ENCODE assay signal across 8 cellular contexts in the genomic region with DNA sequence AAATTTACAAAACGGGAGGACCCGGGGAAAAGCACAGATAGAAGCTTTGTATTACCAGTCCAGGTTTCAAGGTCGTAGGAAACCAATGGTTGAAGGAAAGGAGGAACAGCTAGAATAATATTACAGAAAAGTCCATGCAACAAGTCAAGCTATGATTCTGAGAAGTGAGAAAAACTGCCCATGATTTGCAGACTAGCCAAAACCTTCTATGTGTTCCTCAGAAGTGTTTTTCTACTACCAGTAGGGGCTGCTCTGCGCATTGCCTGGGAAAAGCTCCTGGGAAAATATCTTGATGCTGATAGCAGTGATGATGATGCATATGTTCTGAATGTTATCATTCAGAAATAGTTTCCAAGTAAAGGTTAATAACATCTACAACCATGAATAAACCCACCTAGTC. TPM values are rescaled to one million over a fixed set of nuclear protein-coding genes. Genes with fewer than 3 reads are reported as not detected.
DNase-seq lines count a peak whose midpoint lies in the region; ATAC-seq, FAIRE-seq and TF ChIP-seq lines count a peak whose summit lies in the region.

No MANE protein-coding gene starts in this region.

- no peak overlapping the region for H3K9ac ChIP-seq in neural cell (ENCODE audit: low read length)

- no peak overlapping the region for H2AFZ ChIP-seq in neural cell (ENCODE audit: low read depth, low read length)

- peaks cover 48% of the 10 kb centered on the region for H3K27me3 ChIP-seq in neural cell (ENCODE audit: insufficient read depth, low read depth, low read length)

- FAIRE-seq in GM12892 (lab: Jason Lieb, UNC), result no peak

- no peaks in the 10 kb centered on the region for H3F3A ChIP-seq in neural cell (ENCODE audit: insufficient read depth, low read length, poor library complexity, severe bottlenecking)

- H3K27ac ChIP-seq in neural cell (ENCODE audit: low read length), result no peak overlapping the region

- no peaks in the 10 kb centered on the region for H4K20me1 ChIP-seq in neural cell (ENCODE audit: insufficient read depth)

- no peak for ATAC-seq in HG03565 (IDR thresholded peaks at IDR 0.05; ENCODE audit: unreplicated experiment)
- no peak for ATAC-seq in GM21576 (IDR thresholded peaks at IDR 0.05; ENCODE audit: unreplicated experiment)

- H3K36me3 ChIP-seq in neural cell (ENCODE audit: insufficient read depth, low read length), result no peaks in the 10 kb centered on the region

- H3K9me2 ChIP-seq in neural cell (ENCODE audit: insufficient read depth, low read length), result no peaks in the 10 kb centered on the region

- no peak for TF ChIP-seq POLR2A in GM12892 (IDR thresholded peaks at IDR 0.05; ENCODE audit: low read depth, low read length)

- DNase-seq in DMS53 (lab: John Stamatoyannopoulos, UW) (peak; percentile 84), NCI-H146 treated with DMSO at 0.1 percent for 48 hours (lab: John Stamatoyannopoulos, UW; ENCODE audit: unreplicated experiment) (peak; percentile 6), cerebellar cortex (ENCODE audit: low spot score) (peak; percentile 29), islet precursor cell (no peak), GM12892 (ENCODE audit: insufficient read length) (no peak)

- no peak for TF ChIP-seq EP300 in neural cell (conservative IDR thresholded peaks at IDR 0.05; ENCODE audit: poor library complexity, severe bottlenecking)

- no peaks in the 10 kb centered on the region for H3K9me3 ChIP-seq in neural cell (ENCODE audit: low read length)

- peak; percentile 69 for TF ChIP-seq CTCF in neural cell (IDR thresholded peaks at IDR 0.05; ENCODE audit: poor library complexity, severe bottlenecking)

- no peaks in the 10 kb centered on the region for H3K79me2 ChIP-seq in neural cell (replicated peaks; ENCODE audit: insufficient read depth, low read length)

- H3K4me2 ChIP-seq in neural cell (ENCODE audit: low read length), result no peak overlapping the region

- TF ChIP-seq RAD21 in neural cell (conservative IDR thresholded peaks at IDR 0.05), result peak; percentile 66

- no peak overlapping the region for H3K4me3 ChIP-seq in neural cell (ENCODE audit: low read length)

TF ChIP-seq in neural cell, 6 proteins besides CTCF, POLR2A, EP300 and RAD21:
- TF ChIP-seq POLR2AphosphoS5 (IDR thresholded peaks at IDR 0.05) (no peak), SMC3 (conservative IDR thresholded peaks at IDR 0.05; ENCODE audit: poor library complexity) (no peak), MXI1 (conservative IDR thresholded peaks at IDR 0.05; ENCODE audit: poor library complexity, severe bottlenecking) (no peak), EZH2 (IDR thresholded peaks at IDR 0.05; ENCODE audit: borderline replicate concordance, insufficient read depth, low read length, poor library complexity, severe bottlenecking) (no peak), TAF1 (IDR thresholded peaks at IDR 0.05; ENCODE audit: low read depth) (no peak)
- TF ChIP-seq, protein P1, sequence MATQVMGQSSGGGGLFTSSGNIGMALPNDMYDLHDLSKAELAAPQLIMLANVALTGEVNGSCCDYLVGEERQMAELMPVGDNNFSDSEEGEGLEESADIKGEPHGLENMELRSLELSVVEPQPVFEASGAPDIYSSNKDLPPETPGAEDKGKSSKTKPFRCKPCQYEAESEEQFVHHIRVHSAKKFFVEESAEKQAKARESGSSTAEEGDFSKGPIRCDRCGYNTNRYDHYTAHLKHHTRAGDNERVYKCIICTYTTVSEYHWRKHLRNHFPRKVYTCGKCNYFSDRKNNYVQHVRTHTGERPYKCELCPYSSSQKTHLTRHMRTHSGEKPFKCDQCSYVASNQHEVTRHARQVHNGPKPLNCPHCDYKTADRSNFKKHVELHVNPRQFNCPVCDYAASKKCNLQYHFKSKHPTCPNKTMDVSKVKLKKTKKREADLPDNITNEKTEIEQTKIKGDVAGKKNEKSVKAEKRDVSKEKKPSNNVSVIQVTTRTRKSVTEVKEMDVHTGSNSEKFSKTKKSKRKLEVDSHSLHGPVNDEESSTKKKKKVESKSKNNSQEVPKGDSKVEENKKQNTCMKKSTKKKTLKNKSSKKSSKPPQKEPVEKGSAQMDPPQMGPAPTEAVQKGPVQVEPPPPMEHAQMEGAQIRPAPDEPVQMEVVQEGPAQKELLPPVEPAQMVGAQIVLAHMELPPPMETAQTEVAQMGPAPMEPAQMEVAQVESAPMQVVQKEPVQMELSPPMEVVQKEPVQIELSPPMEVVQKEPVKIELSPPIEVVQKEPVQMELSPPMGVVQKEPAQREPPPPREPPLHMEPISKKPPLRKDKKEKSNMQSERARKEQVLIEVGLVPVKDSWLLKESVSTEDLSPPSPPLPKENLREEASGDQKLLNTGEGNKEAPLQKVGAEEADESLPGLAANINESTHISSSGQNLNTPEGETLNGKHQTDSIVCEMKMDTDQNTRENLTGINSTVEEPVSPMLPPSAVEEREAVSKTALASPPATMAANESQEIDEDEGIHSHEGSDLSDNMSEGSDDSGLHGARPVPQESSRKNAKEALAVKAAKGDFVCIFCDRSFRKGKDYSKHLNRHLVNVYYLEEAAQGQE (IDR thresholded peaks at IDR 0.05; ENCODE audit: borderline replicate concordance), result no peak
TF ChIP-seq in neural cell: peak in this region for 0.

RNA-seq across cellular contexts. Expression of gene PDZRN4, which starts 2.2 kb away (rescaled TPM):
- polyA plus RNA-seq in neural cell, result 45.8 and 46.7 TPM in 2 replicates
- 143 and 144 TPM in 2 replicates for polyA minus RNA-seq in neural cell
- polyA plus RNA-seq in GM12892 (2012; ENCODE audit: missing spikeins), result not detected

Comparison
In these comparisons a context has a peak if more than half of its experiments do, and no peak if none do; other contexts are left out.
1. DNase-seq: peak in DMS53 (single experiment), NCI-H146 treated with DMSO at 0.1 percent for 48 hours (single experiment) and cerebellar cortex (single experiment); none in islet precursor cell (single experiment) and GM12892 (single experiment).